In genomic region chr1:172431721-172432192, GRCh38 we compare ENCODE assay signal across 1 cellular context.
TF ChIP-seq lines count a peak whose summit lies in the region.

No MANE protein-coding gene starts in this region.

TF ChIP-seq in HepG2, 621 proteins besides CTCF, POLR2A, EP300 and RAD21 (continues in another document):
- TF ChIP-seq ARID5B (CRISPR knock-in tag; IDR thresholded peaks at IDR 0.05) (0 out of 2 replicates have a peak, but pooled peaks have one; percentile 27), RFX1 (IDR thresholded peaks at IDR 0.05) (no peak), ZNF615 (CRISPR knock-in tag; IDR thresholded peaks at IDR 0.05; ENCODE audit: borderline replicate concordance) (no peak), PRDM15 (CRISPR knock-in tag; IDR thresholded peaks at IDR 0.05) (no peak), AHDC1 (CRISPR knock-in tag; IDR thresholded peaks at IDR 0.05; ENCODE audit: borderline replicate concordance) (no peak), ZFX (CRISPR knock-in tag; IDR thresholded peaks at IDR 0.05; ENCODE audit: low read depth) (peak; percentile 27; the same call in 1 of the 2 replicates), MEIS1 (CRISPR knock-in tag; IDR thresholded peaks at IDR 0.05; ENCODE audit: borderline replicate concordance) (no peak), NFKBIZ (CRISPR knock-in tag; IDR thresholded peaks at IDR 0.05) (no peak), CCDC6 (CRISPR knock-in tag; IDR thresholded peaks at IDR 0.05) (0 out of 2 replicates have a peak, but pooled peaks have one; percentile 23), ZSCAN31 (CRISPR knock-in tag; IDR thresholded peaks at IDR 0.05; ENCODE audit: low read depth) (no peak), IRX3 (CRISPR knock-in tag; IDR thresholded peaks at IDR 0.05; ENCODE audit: borderline replicate concordance, low read depth) (no peak), MAZ (IDR thresholded peaks at IDR 0.05; ENCODE audit: borderline replicate concordance, low read depth, low read length) (no peak), MAZ (CRISPR knock-in tag; IDR thresholded peaks at IDR 0.05; ENCODE audit: low read depth) (no peak), CREB3 (CRISPR knock-in tag; IDR thresholded peaks at IDR 0.05) (no peak), ZNF281 (CRISPR knock-in tag; IDR thresholded peaks at IDR 0.05; ENCODE audit: borderline replicate concordance) (peak; percentile 90), NR2F1 (CRISPR knock-in tag; IDR thresholded peaks at IDR 0.05) (no peak), SP140L (CRISPR knock-in tag; IDR thresholded peaks at IDR 0.05; ENCODE audit: borderline replicate concordance) (no peak), CEBPG (CRISPR knock-in tag; IDR thresholded peaks at IDR 0.05) (peak; percentile 24; the same call in 1 of the 2 replicates), PRMT3 (CRISPR knock-in tag; IDR thresholded peaks at IDR 0.05; ENCODE audit: borderline replicate concordance, low read depth) (no peak), ZNF574 (CRISPR knock-in tag; IDR thresholded peaks at IDR 0.05) (peak; percentile 4; the same call in 1 of the 2 replicates), HNF4G (IDR thresholded peaks at IDR 0.05; ENCODE audit: borderline replicate concordance, low read depth, low read length) (no peak), HNF4G (CRISPR knock-in tag; IDR thresholded peaks at IDR 0.05; ENCODE audit: borderline replicate concordance, low read depth) (no peak), TIGD3 (CRISPR knock-in tag; IDR thresholded peaks at IDR 0.05; ENCODE audit: borderline replicate concordance) (no peak), ARNT (IDR thresholded peaks at IDR 0.05) (no peak), ZNF772 (CRISPR knock-in tag; IDR thresholded peaks at IDR 0.05) (no peak), ERF (CRISPR knock-in tag; IDR thresholded peaks at IDR 0.05) (no peak), ZC3H4 (CRISPR knock-in tag; IDR thresholded peaks at IDR 0.05; ENCODE audit: borderline replicate concordance) (no peak), THAP7 (CRISPR knock-in tag; IDR thresholded peaks at IDR 0.05) (no peak)
